ENCODE assay signal across 30 cellular contexts in genomic region chr10:132748545-132749427, GRCh38. TPM values are rescaled to one million over a fixed set of nuclear protein-coding genes. Genes with fewer than 3 reads are reported as not detected.
"Had no signal": no experiment of that assay in that cellular context is flagged by ENCODE, and none has a peak within 500 bp of the region (broad histone marks: within the 10 kb centered on the region; RNA-seq: fewer than 3 reads in every experiment).

No MANE protein-coding gene starts in this region.

- H3K27me3 Mint-ChIP-seq: activated CD8-positive, alpha-beta memory T cell treated with anti-CD3 and anti-CD28 coated beads, Interleukin-2, amount 10 ng/mL, durations not matched to agents 7 days and 5 days; activated CD8-positive, alpha-beta T cell treated with anti-CD3 and anti-CD28 coated beads for 36 hours; activated naive CD8-positive, alpha-beta T cell treated with anti-CD3 and anti-CD28 coated beads for 36 hours; natural killer cell treated with Interleukin-12 subunit alpha and Interleukin-12 subunit beta and Interleukin-15 and Interleukin-18, amount 100 ng/mL, for 72 hours; stimulated activated memory B cell treated with anti-CD40 and anti-IgM and Interleukin-4, amounts not matched to agents 10 μg/mL and 1 μg/mL and 100 μg/mL, for 72 hours; stimulated activated naive CD8-positive, alpha-beta T cell treated with anti-CD3 and anti-CD28 coated beads, Interleukin-15, amount 100 ng/mL, for 72 hours had no signal

- H3K9me3 ChIP-seq: adrenal gland, body of pancreas, esophagus muscularis mucosa, heart right ventricle, mucosa of descending colon, ovary, upper lobe of right lung had no signal

- H3K4me1 ChIP-seq: adrenal gland, foreskin keratinocyte, heart right ventricle, upper lobe of right lung had no signal

- H3K36me3 ChIP-seq: ovary had no signal

- H3K4me3 ChIP-seq: adrenal gland, body of pancreas, esophagus muscularis mucosa, heart right ventricle, mucosa of descending colon, ovary, smooth muscle cell, upper lobe of right lung had no signal

- ATAC-seq: activated CD8-positive, alpha-beta memory T cell treated with anti-CD3 and anti-CD28 coated beads, Interleukin-2, amount 10 ng/mL, durations not matched to agents 7 days and 5 days; activated CD8-positive, alpha-beta T cell treated with anti-CD3 and anti-CD28 coated beads for 36 hours; body of pancreas; foreskin keratinocyte; heart right ventricle; left ventricle myocardium superior; mucosa of descending colon; natural killer cell treated with Interleukin-12 subunit alpha and Interleukin-12 subunit beta and Interleukin-15 and Interleukin-18, amount 100 ng/mL, for 72 hours; stimulated activated memory B cell treated with anti-CD40 and anti-IgM and Interleukin-4, amounts not matched to agents 10 μg/mL and 1 μg/mL and 100 μg/mL, for 72 hours; stimulated activated naive CD8-positive, alpha-beta T cell treated with anti-CD3 and anti-CD28 coated beads, Interleukin-15, amount 100 ng/mL, for 72 hours; upper lobe of right lung had no signal

- H3K4me2 ChIP-seq: smooth muscle cell had no signal

- H3K9me3 Mint-ChIP-seq: activated CD8-positive, alpha-beta T cell treated with anti-CD3 and anti-CD28 coated beads for 36 hours; activated naive CD8-positive, alpha-beta T cell treated with anti-CD3 and anti-CD28 coated beads for 36 hours; natural killer cell treated with Interleukin-12 subunit alpha and Interleukin-12 subunit beta and Interleukin-15 and Interleukin-18, amount 100 ng/mL, for 72 hours; stimulated activated memory B cell treated with anti-CD40 and anti-IgM and Interleukin-4, amounts not matched to agents 10 μg/mL and 1 μg/mL and 100 μg/mL, for 72 hours; stimulated activated naive CD8-positive, alpha-beta T cell treated with anti-CD3 and anti-CD28 coated beads, Interleukin-15, amount 100 ng/mL, for 72 hours had no signal

- H3K27ac ChIP-seq: adrenal gland, body of pancreas, esophagus muscularis mucosa, foreskin keratinocyte, heart right ventricle, ovary, upper lobe of right lung had no signal

- DNase-seq: activated CD4-positive, alpha-beta T cell treated with anti-CD3 and anti-CD28 coated beads, Interleukin-2, amount 50 U/mL, for 1 hour; activated CD8-positive, alpha-beta memory T cell treated with anti-CD3 and anti-CD28 coated beads, Interleukin-2, amount 10 ng/mL, durations not matched to agents 7 days and 5 days; activated CD8-positive, alpha-beta T cell treated with anti-CD3 and anti-CD28 coated beads for 36 hours; activated naive CD4-positive, alpha-beta T cell; activated naive CD8-positive, alpha-beta T cell treated with anti-CD3 and anti-CD28 coated beads for 36 hours; activated T-cell treated with anti-CD3 and anti-CD28 coated beads, Interleukin-2, amount 50 U/mL, for 48 hours; adrenal gland; aorta; body of pancreas; dermis blood vessel endothelial cell; effector CD4-positive, alpha-beta T cell; foreskin keratinocyte; heart right ventricle; left ventricle myocardium superior; mucosa of descending colon; ovary; stimulated activated CD4-positive, alpha-beta T cell treated with anti-CD3 and anti-CD28 coated beads, Interleukin-1b, Interleukin-23, amount 100 ng/mL, for 48 hours; stimulated activated CD4-positive, alpha-beta T cell treated with anti-CD3 and anti-CD28 coated beads, Interleukin-4, amount 100 ng/mL, for 4 hours; stimulated activated CD8-positive, alpha-beta memory T cell treated with anti-CD3 and anti-CD28 coated beads, Interleukin-4, amount 100 ng/mL, for 48 hours; stimulated activated naive CD8-positive, alpha-beta T cell treated with anti-CD3 and anti-CD28 coated beads, Interleukin-15, amount 100 ng/mL, for 72 hours; T-helper 2 cell; upper lobe of right lung had no signal

- H3K27me3 ChIP-seq: adrenal gland, body of pancreas, esophagus muscularis mucosa, foreskin keratinocyte, heart right ventricle, ovary, upper lobe of right lung had no signal

- H3K27ac Mint-ChIP-seq: activated CD8-positive, alpha-beta memory T cell treated with anti-CD3 and anti-CD28 coated beads, Interleukin-2, amount 10 ng/mL, durations not matched to agents 7 days and 5 days; activated CD8-positive, alpha-beta T cell treated with anti-CD3 and anti-CD28 coated beads for 36 hours; activated naive CD8-positive, alpha-beta T cell treated with anti-CD3 and anti-CD28 coated beads for 36 hours; natural killer cell treated with Interleukin-12 subunit alpha and Interleukin-12 subunit beta and Interleukin-15 and Interleukin-18, amount 100 ng/mL, for 72 hours; progenitor cell of endocrine pancreas; stimulated activated memory B cell treated with anti-CD40 and anti-IgM and Interleukin-4, amounts not matched to agents 10 μg/mL and 1 μg/mL and 100 μg/mL, for 72 hours had no signal

- H3K36me3 Mint-ChIP-seq: activated CD8-positive, alpha-beta memory T cell treated with anti-CD3 and anti-CD28 coated beads, Interleukin-2, amount 10 ng/mL, durations not matched to agents 7 days and 5 days; activated naive CD8-positive, alpha-beta T cell treated with anti-CD3 and anti-CD28 coated beads for 36 hours; natural killer cell treated with Interleukin-12 subunit alpha and Interleukin-12 subunit beta and Interleukin-15 and Interleukin-18, amount 100 ng/mL, for 72 hours had no signal

- H3K4me3 Mint-ChIP-seq: activated CD8-positive, alpha-beta memory T cell treated with anti-CD3 and anti-CD28 coated beads, Interleukin-2, amount 10 ng/mL, durations not matched to agents 7 days and 5 days; activated CD8-positive, alpha-beta T cell treated with anti-CD3 and anti-CD28 coated beads for 36 hours; activated naive CD8-positive, alpha-beta T cell treated with anti-CD3 and anti-CD28 coated beads for 36 hours; natural killer cell treated with Interleukin-12 subunit alpha and Interleukin-12 subunit beta and Interleukin-15 and Interleukin-18, amount 100 ng/mL, for 72 hours; stimulated activated memory B cell treated with anti-CD40 and anti-IgM and Interleukin-4, amounts not matched to agents 10 μg/mL and 1 μg/mL and 100 μg/mL, for 72 hours; stimulated activated naive CD8-positive, alpha-beta T cell treated with anti-CD3 and anti-CD28 coated beads, Interleukin-15, amount 100 ng/mL, for 72 hours had no signal

- H3K4me1 Mint-ChIP-seq: activated CD8-positive, alpha-beta memory T cell treated with anti-CD3 and anti-CD28 coated beads, Interleukin-2, amount 10 ng/mL, durations not matched to agents 7 days and 5 days; activated naive CD8-positive, alpha-beta T cell treated with anti-CD3 and anti-CD28 coated beads for 36 hours; stimulated activated memory B cell treated with anti-CD40 and anti-IgM and Interleukin-4, amounts not matched to agents 10 μg/mL and 1 μg/mL and 100 μg/mL, for 72 hours; stimulated activated naive CD8-positive, alpha-beta T cell treated with anti-CD3 and anti-CD28 coated beads, Interleukin-15, amount 100 ng/mL, for 72 hours had no signal

RNA-seq across cellular contexts. Expression of gene NKX6-2, which starts 37.2 kb away (rescaled TPM):
- total RNA-seq: activated CD8-positive, alpha-beta memory T cell treated with anti-CD3 and anti-CD28 coated beads, Interleukin-2, amount 10 ng/mL, durations not matched to agents 7 days and 5 days; activated CD8-positive, alpha-beta T cell treated with anti-CD3 and anti-CD28 coated beads for 36 hours; activated naive CD8-positive, alpha-beta T cell treated with anti-CD3 and anti-CD28 coated beads for 36 hours; adrenal gland; aorta; dermis blood vessel endothelial cell; esophagus muscularis mucosa; foreskin keratinocyte; heart right ventricle; left ventricle myocardium superior; lung microvascular endothelial cell; mesenteric fat pad; mucosa of descending colon; myocyte; natural killer cell treated with Interleukin-12 subunit alpha and Interleukin-12 subunit beta and Interleukin-15 and Interleukin-18, amount 100 ng/mL, for 72 hours; ovary; smooth muscle cell; upper lobe of right lung had no signal
- polyA plus RNA-seq: aorta, foreskin keratinocyte, ovary had no signal
